Comparison of ENCODE assay signal across 8 cellular contexts in the genomic region with DNA sequence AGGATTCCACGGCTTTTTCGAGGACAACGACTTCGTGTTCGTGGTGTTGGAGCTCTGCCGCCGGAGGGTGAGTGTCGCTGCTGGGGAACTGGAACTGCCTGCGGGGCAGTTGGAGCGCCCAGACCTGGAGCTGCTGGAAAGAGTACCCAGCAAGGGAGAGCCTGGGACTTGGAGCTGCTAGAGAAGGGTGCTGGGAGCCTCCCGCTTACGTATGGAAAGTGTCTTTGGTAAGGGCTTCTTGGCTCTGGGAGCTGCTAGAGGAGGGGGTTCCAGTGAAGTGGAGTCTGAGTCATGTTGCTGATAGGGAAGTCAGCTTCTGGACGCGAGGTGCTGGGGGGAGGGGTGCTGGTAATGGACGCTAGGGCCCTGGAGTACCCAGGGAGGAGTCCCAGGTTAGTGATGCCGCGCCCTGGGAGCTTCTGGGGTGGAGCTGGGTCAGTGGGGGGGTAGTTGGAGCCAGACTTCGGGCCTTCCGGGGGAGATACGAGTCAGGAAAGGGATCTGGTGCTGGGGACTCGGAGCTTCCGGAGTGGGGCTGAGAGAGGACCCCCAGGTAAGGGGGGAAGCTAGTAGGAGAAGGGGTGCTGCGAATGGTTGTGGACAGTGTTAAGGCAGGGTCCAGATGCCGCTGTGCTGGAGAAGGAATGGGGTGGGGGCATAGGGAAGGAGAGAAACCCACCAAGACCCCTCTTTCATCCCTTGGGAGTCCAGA. TPM values are rescaled to one million over a fixed set of nuclear protein-coding genes. Genes with fewer than 3 reads are reported as not detected.
DNase-seq lines count a peak whose midpoint lies in the region; ATAC-seq and TF ChIP-seq lines count a peak whose summit lies in the region.

No MANE protein-coding gene starts in this region.

- TF ChIP-seq CTCF in epithelial cell of esophagus (IDR thresholded peaks at IDR 0.05; ENCODE audit: insufficient read depth, low read depth, low read length, missing control alignments), result no peak

- H2AFZ ChIP-seq in neuron (ENCODE audit: low read depth, low read length), result no peak overlapping the region

- no peaks in the 10 kb centered on the region for H3K9me3 ChIP-seq in neuron (ENCODE audit: low read length)

- ATAC-seq in SK-N-SH treated with all-trans-retinoic acid at 6 μM for 48 hours, result peak; percentile 45
- ATAC-seq in HG03280 (IDR thresholded peaks at IDR 0.05; ENCODE audit: unreplicated experiment), result no peak
- no peak for ATAC-seq in HG02852 (IDR thresholded peaks at IDR 0.05; ENCODE audit: unreplicated experiment)

- peaks cover 33% of the 10 kb centered on the region for H3K4me1 ChIP-seq in neuron (ENCODE audit: insufficient read depth, low read length)

- peak; percentile 24 for DNase-seq in NCI-H2107 treated with DMSO at 0.1 percent for 48 hours (lab: John Stamatoyannopoulos, UW; ENCODE audit: unreplicated experiment)
- no peak for DNase-seq in NCI-H2107 (lab: John Stamatoyannopoulos, UW)
- DNase-seq in HT1080 (ENCODE audit: low read depth), result peak; percentile 66
- DNase-seq in epithelial cell of esophagus (ENCODE audit: low read depth), result peak; percentile 38

- peaks cover 45% of the 10 kb centered on the region for H3K36me3 ChIP-seq in neuron (ENCODE audit: insufficient read depth, low read length)

- H3K4me3 ChIP-seq in epithelial cell of esophagus (ENCODE audit: low read length), result peak overlapping the region; percentile 68
- H3K4me3 ChIP-seq in neuron (ENCODE audit: low read length), result peak overlapping the region; percentile 64

- no peaks in the 10 kb centered on the region for H3K27me3 ChIP-seq in neuron (ENCODE audit: insufficient read depth, low read length)

TF ChIP-seq in SK-N-SH treated with all-trans-retinoic acid at 6 μM for 48 hours, 23 proteins besides CTCF, POLR2A, EP300 and RAD21:
- TF ChIP-seq, protein P1, sequence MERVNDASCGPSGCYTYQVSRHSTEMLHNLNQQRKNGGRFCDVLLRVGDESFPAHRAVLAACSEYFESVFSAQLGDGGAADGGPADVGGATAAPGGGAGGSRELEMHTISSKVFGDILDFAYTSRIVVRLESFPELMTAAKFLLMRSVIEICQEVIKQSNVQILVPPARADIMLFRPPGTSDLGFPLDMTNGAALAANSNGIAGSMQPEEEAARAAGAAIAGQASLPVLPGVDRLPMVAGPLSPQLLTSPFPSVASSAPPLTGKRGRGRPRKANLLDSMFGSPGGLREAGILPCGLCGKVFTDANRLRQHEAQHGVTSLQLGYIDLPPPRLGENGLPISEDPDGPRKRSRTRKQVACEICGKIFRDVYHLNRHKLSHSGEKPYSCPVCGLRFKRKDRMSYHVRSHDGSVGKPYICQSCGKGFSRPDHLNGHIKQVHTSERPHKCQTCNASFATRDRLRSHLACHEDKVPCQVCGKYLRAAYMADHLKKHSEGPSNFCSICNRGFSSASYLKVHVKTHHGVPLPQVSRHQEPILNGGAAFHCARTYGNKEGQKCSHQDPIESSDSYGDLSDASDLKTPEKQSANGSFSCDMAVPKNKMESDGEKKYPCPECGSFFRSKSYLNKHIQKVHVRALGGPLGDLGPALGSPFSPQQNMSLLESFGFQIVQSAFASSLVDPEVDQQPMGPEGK (CRISPR knock-in tag; IDR thresholded peaks at IDR 0.05; ENCODE audit: borderline replicate concordance), result no peak
- no peak for TF ChIP-seq ESRRG (CRISPR knock-in tag; IDR thresholded peaks at IDR 0.05)
- TF ChIP-seq BACH2 (CRISPR knock-in tag; IDR thresholded peaks at IDR 0.05; ENCODE audit: borderline replicate concordance), result no peak
- TF ChIP-seq, protein P2, sequence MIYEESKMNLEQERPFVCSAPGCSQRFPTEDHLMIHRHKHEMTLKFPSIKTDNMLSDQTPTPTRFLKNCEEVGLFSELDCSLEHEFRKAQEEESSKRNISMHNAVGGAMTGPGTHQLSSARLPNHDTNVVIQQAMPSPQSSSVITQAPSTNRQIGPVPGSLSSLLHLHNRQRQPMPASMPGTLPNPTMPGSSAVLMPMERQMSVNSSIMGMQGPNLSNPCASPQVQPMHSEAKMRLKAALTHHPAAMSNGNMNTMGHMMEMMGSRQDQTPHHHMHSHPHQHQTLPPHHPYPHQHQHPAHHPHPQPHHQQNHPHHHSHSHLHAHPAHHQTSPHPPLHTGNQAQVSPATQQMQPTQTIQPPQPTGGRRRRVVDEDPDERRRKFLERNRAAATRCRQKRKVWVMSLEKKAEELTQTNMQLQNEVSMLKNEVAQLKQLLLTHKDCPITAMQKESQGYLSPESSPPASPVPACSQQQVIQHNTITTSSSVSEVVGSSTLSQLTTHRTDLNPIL (CRISPR knock-in tag; IDR thresholded peaks at IDR 0.05; ENCODE audit: low read depth), result no peak
- TF ChIP-seq, protein P3, sequence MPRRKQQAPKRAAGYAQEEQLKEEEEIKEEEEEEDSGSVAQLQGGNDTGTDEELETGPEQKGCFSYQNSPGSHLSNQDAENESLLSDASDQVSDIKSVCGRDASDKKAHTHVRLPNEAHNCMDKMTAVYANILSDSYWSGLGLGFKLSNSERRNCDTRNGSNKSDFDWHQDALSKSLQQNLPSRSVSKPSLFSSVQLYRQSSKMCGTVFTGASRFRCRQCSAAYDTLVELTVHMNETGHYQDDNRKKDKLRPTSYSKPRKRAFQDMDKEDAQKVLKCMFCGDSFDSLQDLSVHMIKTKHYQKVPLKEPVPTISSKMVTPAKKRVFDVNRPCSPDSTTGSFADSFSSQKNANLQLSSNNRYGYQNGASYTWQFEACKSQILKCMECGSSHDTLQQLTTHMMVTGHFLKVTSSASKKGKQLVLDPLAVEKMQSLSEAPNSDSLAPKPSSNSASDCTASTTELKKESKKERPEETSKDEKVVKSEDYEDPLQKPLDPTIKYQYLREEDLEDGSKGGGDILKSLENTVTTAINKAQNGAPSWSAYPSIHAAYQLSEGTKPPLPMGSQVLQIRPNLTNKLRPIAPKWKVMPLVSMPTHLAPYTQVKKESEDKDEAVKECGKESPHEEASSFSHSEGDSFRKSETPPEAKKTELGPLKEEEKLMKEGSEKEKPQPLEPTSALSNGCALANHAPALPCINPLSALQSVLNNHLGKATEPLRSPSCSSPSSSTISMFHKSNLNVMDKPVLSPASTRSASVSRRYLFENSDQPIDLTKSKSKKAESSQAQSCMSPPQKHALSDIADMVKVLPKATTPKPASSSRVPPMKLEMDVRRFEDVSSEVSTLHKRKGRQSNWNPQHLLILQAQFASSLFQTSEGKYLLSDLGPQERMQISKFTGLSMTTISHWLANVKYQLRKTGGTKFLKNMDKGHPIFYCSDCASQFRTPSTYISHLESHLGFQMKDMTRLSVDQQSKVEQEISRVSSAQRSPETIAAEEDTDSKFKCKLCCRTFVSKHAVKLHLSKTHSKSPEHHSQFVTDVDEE (CRISPR knock-in tag; IDR thresholded peaks at IDR 0.05), result no peak
- TF ChIP-seq ZFP3 (CRISPR knock-in tag; IDR thresholded peaks at IDR 0.05), result no peak
- TF ChIP-seq ZFP30 (CRISPR knock-in tag; IDR thresholded peaks at IDR 0.05), result no peak
- TF ChIP-seq ZNF565 (CRISPR knock-in tag; conservative IDR thresholded peaks at IDR 0.05; ENCODE audit: low read depth), result no peak
- TF ChIP-seq TCF4 (CRISPR knock-in tag; IDR thresholded peaks at IDR 0.05; ENCODE audit: borderline replicate concordance), result no peak
- no peak for TF ChIP-seq ZNF70 (CRISPR knock-in tag; IDR thresholded peaks at IDR 0.05)
- no peak for TF ChIP-seq TOX (CRISPR knock-in tag; IDR thresholded peaks at IDR 0.05; ENCODE audit: borderline replicate concordance)
- no peak for TF ChIP-seq OSR1 (CRISPR knock-in tag; IDR thresholded peaks at IDR 0.05)
- no peak for TF ChIP-seq PPARA (CRISPR knock-in tag; IDR thresholded peaks at IDR 0.05; ENCODE audit: borderline replicate concordance)
- no peak for TF ChIP-seq SNAI2 (CRISPR knock-in tag; IDR thresholded peaks at IDR 0.05)

RNA-seq across cellular contexts. Expression of a gene that starts 0.7 kb away (rescaled TPM):
- total RNA-seq in HT1080 (2014; rRNA removed; shearing (Covaris generic)), result 127 and 166 TPM in 2 replicates
- polyA plus RNA-seq in HT1080 (2015; cell fraction: cytosol; rRNA removed), result 179 and 185 TPM in 2 replicates
- 194 and 198 TPM in 2 replicates for polyA plus RNA-seq in HT1080 (2015; cell fraction: nucleus; rRNA removed)

RNA-seq across cellular contexts. Expression of a gene that starts 33.6 kb away (rescaled TPM):
- 1.1 TPM in 1 of 2 replicates, not detected in the other for total RNA-seq in HT1080 (2014; rRNA removed; shearing (Covaris generic))
- not detected in 2 replicates for polyA plus RNA-seq in HT1080 (2015; cell fraction: cytosol; rRNA removed)
- 0.11 TPM in 1 of 2 replicates, not detected in the other for polyA plus RNA-seq in HT1080 (2015; cell fraction: nucleus; rRNA removed)

RNA-seq across cellular contexts. Expression of a gene that starts 38.2 kb away (rescaled TPM):
- total RNA-seq in HT1080 (2014; rRNA removed; shearing (Covaris generic)), result 49.9 and 76.1 TPM in 2 replicates
- polyA plus RNA-seq in HT1080 (2015; cell fraction: cytosol; rRNA removed), result 52.4 and 62.6 TPM in 2 replicates
- 53.6 and 54.6 TPM in 2 replicates for polyA plus RNA-seq in HT1080 (2015; cell fraction: nucleus; rRNA removed)

RNA-seq across cellular contexts. Expression of a gene that starts 38.3 kb away (rescaled TPM):
- 13.9 and 17.9 TPM in 2 replicates for total RNA-seq in HT1080 (2014; rRNA removed; shearing (Covaris generic))
- 13.6 and 15.1 TPM in 2 replicates for polyA plus RNA-seq in HT1080 (2015; cell fraction: cytosol; rRNA removed)
- 19.0 and 19.4 TPM in 2 replicates for polyA plus RNA-seq in HT1080 (2015; cell fraction: nucleus; rRNA removed)
